8 cellular contexts compared by ENCODE assay signal in the genomic region with DNA sequence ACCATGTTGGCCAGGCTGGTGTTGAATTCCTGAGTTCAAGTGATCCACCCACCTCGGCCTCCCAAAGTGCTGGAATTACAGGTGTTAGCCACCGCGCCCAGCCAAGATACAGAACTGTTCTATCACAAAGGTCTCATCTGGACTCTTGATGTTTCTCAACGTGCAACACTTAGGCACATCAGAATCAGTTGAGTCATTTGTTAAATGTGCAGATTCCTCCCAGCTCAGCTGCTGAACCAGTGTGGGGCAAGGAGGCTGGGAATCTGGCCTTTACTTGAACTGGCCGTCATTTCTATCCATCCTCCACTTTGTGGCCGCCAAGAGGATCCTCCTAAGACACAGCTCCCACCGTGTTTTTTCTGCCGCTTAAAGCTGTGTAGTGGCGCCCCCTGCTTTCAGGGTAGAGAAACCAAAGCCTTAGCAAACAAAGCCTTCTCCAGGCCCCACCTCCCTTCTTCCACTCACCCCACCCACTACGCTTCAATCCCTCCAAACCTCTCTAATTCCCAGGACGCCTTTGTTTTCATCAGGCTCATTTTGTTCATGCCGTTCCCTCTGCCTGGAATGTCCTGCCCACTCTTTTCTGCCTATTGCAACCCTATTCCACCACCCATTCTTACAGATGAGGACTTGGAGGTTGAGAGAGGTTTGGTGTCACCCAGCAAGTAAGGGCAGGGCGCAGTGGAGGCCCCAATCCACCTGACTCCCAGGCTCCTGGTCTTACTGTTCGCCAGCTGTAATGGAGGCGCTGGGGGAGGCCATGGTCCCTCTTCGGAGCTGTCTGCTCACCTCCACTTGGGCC. TPM values are rescaled to one million over a fixed set of nuclear protein-coding genes. Genes with fewer than 3 reads are reported as not detected.
DNase-seq lines count a peak whose midpoint lies in the region; ATAC-seq and TF ChIP-seq lines count a peak whose summit lies in the region.

No MANE protein-coding gene starts in this region.

- peak; percentile 96 for TF ChIP-seq EP300 in esophagus muscularis mucosa (IDR thresholded peaks at IDR 0.05)

- H3F3A ChIP-seq in OCI-LY1 (ENCODE audit: insufficient read depth, low read length), result no peaks in the 10 kb centered on the region

- H3K4me3 Mint-ChIP-seq in progenitor cell of endocrine pancreas (ENCODE audit: low read depth), result peak overlapping the region; percentile 47
- no peak overlapping the region for H3K4me3 Mint-ChIP-seq in natural killer cell

- H3K27ac Mint-ChIP-seq in progenitor cell of endocrine pancreas (no peak overlapping the region), natural killer cell (no peak overlapping the region)

- H3K9me2 ChIP-seq in OCI-LY1 (ENCODE audit: low read depth, low read length), result no peaks in the 10 kb centered on the region

- H3K36me3 Mint-ChIP-seq in progenitor cell of endocrine pancreas (ENCODE audit: insufficient read depth) (no peaks in the 10 kb centered on the region), natural killer cell (no peaks in the 10 kb centered on the region)

- H3K27me3 Mint-ChIP-seq in progenitor cell of endocrine pancreas (peaks cover 43% of the 10 kb centered on the region), natural killer cell (ENCODE audit: low read depth in 2 of 2) (peaks cover 0 to 9% of the 10 kb centered on the region in 2 donors)

- POLR2A ChIA-PET in GM10248 (lab: Yijun Ruan, JAX), result no interaction called here

- H4K20me1 ChIP-seq in OCI-LY1 (ENCODE audit: insufficient read depth, low read length), result no peaks in the 10 kb centered on the region

- H3K9me3 ChIP-seq in OCI-LY1 (ENCODE audit: low read length) (no peaks in the 10 kb centered on the region), esophagus muscularis mucosa (no peaks in the 10 kb centered on the region)

- H3K4me3 ChIP-seq in OCI-LY1 (ENCODE audit: low read depth, low read length, poor library complexity, severe bottlenecking), result no peak overlapping the region
- peak overlapping the region; percentile 53 to 63 (median 57) for H3K4me3 ChIP-seq in esophagus muscularis mucosa

- H3K4me2 ChIP-seq in OCI-LY1 (ENCODE audit: low read length), result no peak overlapping the region

- no peak overlapping the region for H2AFZ ChIP-seq in OCI-LY1 (ENCODE audit: low read length)

- no peaks in the 10 kb centered on the region for H3K9me3 Mint-ChIP-seq in progenitor cell of endocrine pancreas (ENCODE audit: low read depth)
- no peaks in the 10 kb centered on the region for H3K9me3 Mint-ChIP-seq in natural killer cell

- DNase-seq in activated T-cell treated with anti-CD3 and anti-CD28 coated beads for 48 hours (ENCODE audit: low read depth) (peak; percentile 40), activated T-cell treated with anti-CD3 and anti-CD28 coated beads for 4 hours (no peak), esophagus muscularis mucosa (ENCODE audit: extremely low spot score) (no peak), progenitor cell of endocrine pancreas (ENCODE audit: low spot score, unreplicated experiment) (no peak), natural killer cell (no peak), GM10248 (ENCODE audit: extremely low spot score) (no peak)

- H3K4me1 ChIP-seq in OCI-LY1 (ENCODE audit: insufficient read depth, low read length, severe bottlenecking), result no peaks in the 10 kb centered on the region
- peaks cover 23 to 76% (median 69%) of the 10 kb centered on the region in 4 donors for H3K4me1 ChIP-seq in esophagus muscularis mucosa

- H3K79me2 ChIP-seq in OCI-LY1 (ENCODE audit: insufficient read depth, low read length), result no peaks in the 10 kb centered on the region

- no peak for ATAC-seq in natural killer cell
- ATAC-seq in HG02970 (IDR thresholded peaks at IDR 0.05; ENCODE audit: low FRiP score, unreplicated experiment), result no peak

- peak; percentile 48 for TF ChIP-seq POLR2A in esophagus muscularis mucosa (IDR thresholded peaks at IDR 0.05; ENCODE audit: low read depth)

- H3K27ac ChIP-seq in OCI-LY1 (ENCODE audit: low read depth, low read length, poor library complexity, severe bottlenecking), result no peak overlapping the region
- peak overlapping the region; percentile 94 to 99 (median 96) for H3K27ac ChIP-seq in esophagus muscularis mucosa (replicated peaks in 1 of 4)

- H3K27me3 ChIP-seq in OCI-LY1 (ENCODE audit: insufficient read depth, low read length), result 0 out of 2 replicates have a peak, but pooled peaks cover 2% of the 10 kb centered on the region
- H3K27me3 ChIP-seq in esophagus muscularis mucosa, result peaks cover 0 to 24% (median 0%) of the 10 kb centered on the region in 4 donors

- H3K36me3 ChIP-seq in OCI-LY1 (ENCODE audit: insufficient read depth, low read length) (no peaks in the 10 kb centered on the region), esophagus muscularis mucosa (no peaks in the 10 kb centered on the region)

- intact Hi-C loops in esophagus muscularis mucosa (cut with DNase I) (loop anchor here (1.0 kb wide), 1 partner anchor 26 kb away; no protein-coding TSS in a partner anchor), natural killer cell (cut with micrococcal nuclease) (no loop called here)

- H3K4me1 Mint-ChIP-seq in progenitor cell of endocrine pancreas (ENCODE audit: low read depth) (no peaks in the 10 kb centered on the region), natural killer cell (no peaks in the 10 kb centered on the region)

- WGBS in esophagus muscularis mucosa, result 53% methylated on average over 15 of the region's 16 CpGs

- no peak overlapping the region for H3K9ac ChIP-seq in OCI-LY1 (ENCODE audit: low read length)

- TF ChIP-seq CTCF in OCI-LY1 (IDR thresholded peaks at IDR 0.05; ENCODE audit: low read length) (peak; percentile 68), esophagus muscularis mucosa (IDR thresholded peaks at IDR 0.05) (peak; percentile 61 to 84 (median 75)), progenitor cell of endocrine pancreas (IDR thresholded peaks at IDR 0.05; ENCODE audit: unreplicated experiment) (peak; percentile 37), natural killer cell (IDR thresholded peaks at IDR 0.05) (no peak), GM10248 (IDR thresholded peaks at IDR 0.05; ENCODE audit: control extremely low read depth, extremely low read depth, low read depth, missing control alignments) (no peak)

- CTCF ChIA-PET in GM10248 (lab: Yijun Ruan, JAX), result interaction anchor here (1.0 to 1.9 kb wide), 5 partner anchors 11 to 96 kb away, joined by 3 to 6 read pairs (median 4); no protein-coding TSS in a partner anchor

RNA-seq across cellular contexts. Expression of a gene that starts 0.8 kb away (rescaled TPM):
- 100 to 1,000 TPM; 115 to 251 (median 180) TPM for total RNA-seq in esophagus muscularis mucosa
- 15.1 and 15.5 TPM in 2 replicates for total RNA-seq in progenitor cell of endocrine pancreas
- total RNA-seq in natural killer cell, result 1 to 10 TPM in 2 of 3 donors, under 1 TPM in 1; 0.35 to 1.5 (median 1.2) TPM

RNA-seq across cellular contexts. Expression of a gene that starts 15.7 kb away (rescaled TPM):
- total RNA-seq in esophagus muscularis mucosa (over 10,000 TPM; 19,781 to 23,770 (median 22,752) TPM), progenitor cell of endocrine pancreas (not detected in 2 replicates), natural killer cell (not detected)

RNA-seq across cellular contexts. Expression of a gene that starts 46.2 kb away (rescaled TPM):
- total RNA-seq in esophagus muscularis mucosa (100 to 1,000 TPM in 1 of 4 donors, 10 to 100 TPM in 3; 44.9 to 102 (median 61.6) TPM), progenitor cell of endocrine pancreas (36.0 and 47.0 TPM in 2 replicates), natural killer cell (100 to 1,000 TPM in 2 of 3 donors, 10 to 100 TPM in 1; 97.8 to 112 (median 103) TPM)

Comparison
In these comparisons a context has a peak if more than half of its experiments do, and no peak if none do; other contexts are left out.
1. CTCF ChIP-seq: peak in OCI-LY1 (single experiment), esophagus muscularis mucosa (3 of 3) and progenitor cell of endocrine pancreas (single experiment); none in natural killer cell (single experiment) and GM10248 (single experiment).
2. RNA of a gene that starts 15.7 kb away (total RNA-seq): 19,781 to 23,770 TPM in esophagus muscularis mucosa; not detected in progenitor cell of endocrine pancreas and not detected in natural killer cell; every median in the first group is over 1,000 times any median in the second.